Comparison of ENCODE assay signal across 30 cellular contexts in the genomic region with DNA sequence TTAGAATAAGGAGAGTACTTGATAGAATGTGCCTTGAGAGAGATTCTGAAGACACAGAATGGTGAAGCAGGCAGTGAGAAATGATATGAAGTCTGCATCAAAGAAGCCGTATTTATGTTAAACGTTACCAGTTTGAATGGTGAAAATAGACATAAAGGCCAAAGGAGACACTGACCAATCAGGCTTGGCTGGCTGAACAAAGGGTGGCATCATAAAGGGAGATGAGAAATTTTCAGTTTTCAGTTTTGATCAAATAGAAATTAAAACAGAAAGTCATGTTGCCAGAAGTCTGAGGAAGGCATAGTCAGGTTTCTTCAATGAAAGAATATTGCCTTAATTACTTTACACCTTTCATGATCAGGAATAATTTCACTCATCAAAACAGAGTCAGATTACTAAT. TPM values are rescaled to one million over a fixed set of nuclear protein-coding genes. Genes with fewer than 3 reads are reported as not detected.
DNase-seq lines count a peak whose midpoint lies in the region; ATAC-seq and TF ChIP-seq lines count a peak whose summit lies in the region.
"Had no signal": no experiment of that assay in that cellular context is flagged by ENCODE, and none has a peak within 500 bp of the region (broad histone marks: within the 10 kb centered on the region; RNA-seq: fewer than 3 reads in every experiment).

No MANE protein-coding gene starts in this region.

- POLR2A ChIA-PET in RWPE1 (lab: Yijun Ruan, JAX; ENCODE audit: low non-redundant PET): no interaction called here
- POLR2A ChIA-PET in GM10248 (lab: Yijun Ruan, JAX): no interaction called here
- POLR2A ChIA-PET in WTC11 (lab: Charles Lee): no interaction called here

- peaks cover 4% of the 10 kb centered on the region; the same call in 1 of the 2 replicates for H3K4me1 Mint-ChIP-seq in WTC11
- H3K4me1 Mint-ChIP-seq: brain; stimulated activated naive CD8-positive, alpha-beta T cell treated with anti-CD3 and anti-CD28 coated beads, Interleukin-15, amount 100 ng/mL, for 72 hours had no signal

- CTCF ChIA-PET in RWPE1 (lab: Yijun Ruan, JAX) (no interaction called here), GM10248 (lab: Yijun Ruan, JAX) (no interaction called here), WTC11 (lab: Charles Lee) (no interaction called here)

- TF ChIP-seq CTCF in RWPE1 (conservative IDR thresholded peaks at IDR 0.05; ENCODE audit: low read depth) (no peak), GM10248 (IDR thresholded peaks at IDR 0.05; ENCODE audit: control extremely low read depth, extremely low read depth, low read depth, missing control alignments) (no peak), WTC11 (IDR thresholded peaks at IDR 0.05) (no peak)

- peaks cover 9% of the 10 kb centered on the region for H3K27me3 Mint-ChIP-seq in WTC11 (ENCODE audit: low read depth)
- H3K27me3 Mint-ChIP-seq: brain; stimulated activated naive CD8-positive, alpha-beta T cell treated with anti-CD3 and anti-CD28 coated beads, Interleukin-15, amount 100 ng/mL, for 72 hours had no signal

- H3K36me3 Mint-ChIP-seq in WTC11: no peaks in the 10 kb centered on the region
- H3K36me3 Mint-ChIP-seq: brain had no signal

- no peak overlapping the region for H3K4me3 Mint-ChIP-seq in WTC11
- H3K4me3 Mint-ChIP-seq: activated naive CD4-positive, alpha-beta T cell treated with anti-CD3 and anti-CD28 coated beads for 36 hours; brain; CD4-positive, alpha-beta T cell; stimulated activated naive CD8-positive, alpha-beta T cell treated with anti-CD3 and anti-CD28 coated beads, Interleukin-15, amount 100 ng/mL, for 72 hours had no signal

- DNase-seq in RWPE1 (ENCODE audit: low spot score) (no peak), GM10248 (ENCODE audit: extremely low spot score) (no peak), WTC11 (ENCODE audit: low spot score) (no peak)
- DNase-seq: activated CD4-positive, alpha-beta T cell treated with anti-CD3 and anti-CD28 coated beads, Interleukin-2, amount 50 U/mL, for 1 hour; activated naive CD4-positive, alpha-beta T cell treated with anti-CD3 and anti-CD28 coated beads for 36 hours; CD4-positive, alpha-beta T cell; cerebellar nuclear complex; EL; gastrocnemius medialis; hypothalamus; NCI-H1092 treated with DMSO at 0.1 percent for 48 hours; NCI-H187 treated with DMSO at 0.1 percent for 48 hours; NCI-H526; ovary; SHP77 treated with DMSO at 0.1 percent for 48 hours; stimulated activated CD8-positive, alpha-beta memory T cell treated with anti-CD3 and anti-CD28 coated beads, Interleukin-4, amount 100 ng/mL, for 48 hours; stimulated activated naive CD8-positive, alpha-beta T cell treated with anti-CD3 and anti-CD28 coated beads, Interleukin-15, amount 100 ng/mL, for 72 hours; SW 1271; thyroid gland had no signal

- H3K27ac Mint-ChIP-seq in WTC11: no peak overlapping the region
- H3K27ac Mint-ChIP-seq: activated naive CD4-positive, alpha-beta T cell treated with anti-CD3 and anti-CD28 coated beads for 36 hours; brain; CD4-positive, alpha-beta T cell; stimulated activated naive CD8-positive, alpha-beta T cell treated with anti-CD3 and anti-CD28 coated beads, Interleukin-15, amount 100 ng/mL, for 72 hours had no signal

- ATAC-seq in GM18517 (IDR thresholded peaks at IDR 0.05; ENCODE audit: unreplicated experiment) (peak; percentile 89), GM19455 (IDR thresholded peaks at IDR 0.05; ENCODE audit: unreplicated experiment) (peak; percentile 76), HG02610 (IDR thresholded peaks at IDR 0.05; ENCODE audit: unreplicated experiment) (peak; percentile 68), HG03442 (IDR thresholded peaks at IDR 0.05; ENCODE audit: unreplicated experiment) (peak; percentile 82), GM21737 (IDR thresholded peaks at IDR 0.05; ENCODE audit: unreplicated experiment) (no peak), WTC11 (no peak)
- ATAC-seq: gastrocnemius medialis; stimulated activated naive CD8-positive, alpha-beta T cell treated with anti-CD3 and anti-CD28 coated beads, Interleukin-15, amount 100 ng/mL, for 72 hours had no signal

- no peaks in the 10 kb centered on the region for H3K9me3 Mint-ChIP-seq in WTC11
- H3K9me3 Mint-ChIP-seq: activated naive CD4-positive, alpha-beta T cell treated with anti-CD3 and anti-CD28 coated beads for 36 hours; brain; CD4-positive, alpha-beta T cell; stimulated activated naive CD8-positive, alpha-beta T cell treated with anti-CD3 and anti-CD28 coated beads, Interleukin-15, amount 100 ng/mL, for 72 hours had no signal

- H3K27ac ChIP-seq in RWPE1: no peak overlapping the region
- H3K27ac ChIP-seq: gastrocnemius medialis, ovary, skin epidermis, thyroid gland had no signal

TF ChIP-seq in WTC11, 78 proteins besides CTCF, POLR2A, EP300 and RAD21 (continues in another document):
- no peak for TF ChIP-seq NR1H2 (CRISPR knock-in tag; IDR thresholded peaks at IDR 0.05)
- TF ChIP-seq, protein P1, sequence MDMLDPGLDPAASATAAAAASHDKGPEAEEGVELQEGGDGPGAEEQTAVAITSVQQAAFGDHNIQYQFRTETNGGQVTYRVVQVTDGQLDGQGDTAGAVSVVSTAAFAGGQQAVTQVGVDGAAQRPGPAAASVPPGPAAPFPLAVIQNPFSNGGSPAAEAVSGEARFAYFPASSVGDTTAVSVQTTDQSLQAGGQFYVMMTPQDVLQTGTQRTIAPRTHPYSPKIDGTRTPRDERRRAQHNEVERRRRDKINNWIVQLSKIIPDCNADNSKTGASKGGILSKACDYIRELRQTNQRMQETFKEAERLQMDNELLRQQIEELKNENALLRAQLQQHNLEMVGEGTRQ (CRISPR knock-in tag; IDR thresholded peaks at IDR 0.05): no peak
- no peak for TF ChIP-seq ZNF219 (CRISPR knock-in tag; IDR thresholded peaks at IDR 0.05; ENCODE audit: borderline replicate concordance)
- TF ChIP-seq, protein P2, sequence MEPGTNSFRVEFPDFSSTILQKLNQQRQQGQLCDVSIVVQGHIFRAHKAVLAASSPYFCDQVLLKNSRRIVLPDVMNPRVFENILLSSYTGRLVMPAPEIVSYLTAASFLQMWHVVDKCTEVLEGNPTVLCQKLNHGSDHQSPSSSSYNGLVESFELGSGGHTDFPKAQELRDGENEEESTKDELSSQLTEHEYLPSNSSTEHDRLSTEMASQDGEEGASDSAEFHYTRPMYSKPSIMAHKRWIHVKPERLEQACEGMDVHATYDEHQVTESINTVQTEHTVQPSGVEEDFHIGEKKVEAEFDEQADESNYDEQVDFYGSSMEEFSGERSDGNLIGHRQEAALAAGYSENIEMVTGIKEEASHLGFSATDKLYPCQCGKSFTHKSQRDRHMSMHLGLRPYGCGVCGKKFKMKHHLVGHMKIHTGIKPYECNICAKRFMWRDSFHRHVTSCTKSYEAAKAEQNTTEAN (CRISPR knock-in tag; IDR thresholded peaks at IDR 0.05): no peak
- TF ChIP-seq, protein P3, sequence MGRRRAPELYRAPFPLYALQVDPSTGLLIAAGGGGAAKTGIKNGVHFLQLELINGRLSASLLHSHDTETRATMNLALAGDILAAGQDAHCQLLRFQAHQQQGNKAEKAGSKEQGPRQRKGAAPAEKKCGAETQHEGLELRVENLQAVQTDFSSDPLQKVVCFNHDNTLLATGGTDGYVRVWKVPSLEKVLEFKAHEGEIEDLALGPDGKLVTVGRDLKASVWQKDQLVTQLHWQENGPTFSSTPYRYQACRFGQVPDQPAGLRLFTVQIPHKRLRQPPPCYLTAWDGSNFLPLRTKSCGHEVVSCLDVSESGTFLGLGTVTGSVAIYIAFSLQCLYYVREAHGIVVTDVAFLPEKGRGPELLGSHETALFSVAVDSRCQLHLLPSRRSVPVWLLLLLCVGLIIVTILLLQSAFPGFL (CRISPR knock-in tag; IDR thresholded peaks at IDR 0.05; ENCODE audit: borderline replicate concordance): no peak
- TF ChIP-seq IRF2 (CRISPR knock-in tag; IDR thresholded peaks at IDR 0.05; ENCODE audit: borderline replicate concordance, low read depth): no peak
- TF ChIP-seq GTF2I (CRISPR knock-in tag; conservative IDR thresholded peaks at IDR 0.05): no peak
- TF ChIP-seq, protein P4, sequence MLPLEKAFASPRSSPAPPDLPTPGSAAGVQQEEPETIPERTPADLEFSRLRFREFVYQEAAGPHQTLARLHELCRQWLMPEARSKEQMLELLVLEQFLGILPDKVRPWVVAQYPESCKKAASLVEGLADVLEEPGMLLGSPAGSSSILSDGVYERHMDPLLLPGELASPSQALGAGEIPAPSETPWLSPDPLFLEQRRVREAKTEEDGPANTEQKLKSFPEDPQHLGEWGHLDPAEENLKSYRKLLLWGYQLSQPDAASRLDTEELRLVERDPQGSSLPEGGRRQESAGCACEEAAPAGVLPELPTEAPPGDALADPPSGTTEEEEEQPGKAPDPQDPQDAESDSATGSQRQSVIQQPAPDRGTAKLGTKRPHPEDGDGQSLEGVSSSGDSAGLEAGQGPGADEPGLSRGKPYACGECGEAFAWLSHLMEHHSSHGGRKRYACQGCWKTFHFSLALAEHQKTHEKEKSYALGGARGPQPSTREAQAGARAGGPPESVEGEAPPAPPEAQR (CRISPR knock-in tag; IDR thresholded peaks at IDR 0.05): no peak
- TF ChIP-seq, protein P5, sequence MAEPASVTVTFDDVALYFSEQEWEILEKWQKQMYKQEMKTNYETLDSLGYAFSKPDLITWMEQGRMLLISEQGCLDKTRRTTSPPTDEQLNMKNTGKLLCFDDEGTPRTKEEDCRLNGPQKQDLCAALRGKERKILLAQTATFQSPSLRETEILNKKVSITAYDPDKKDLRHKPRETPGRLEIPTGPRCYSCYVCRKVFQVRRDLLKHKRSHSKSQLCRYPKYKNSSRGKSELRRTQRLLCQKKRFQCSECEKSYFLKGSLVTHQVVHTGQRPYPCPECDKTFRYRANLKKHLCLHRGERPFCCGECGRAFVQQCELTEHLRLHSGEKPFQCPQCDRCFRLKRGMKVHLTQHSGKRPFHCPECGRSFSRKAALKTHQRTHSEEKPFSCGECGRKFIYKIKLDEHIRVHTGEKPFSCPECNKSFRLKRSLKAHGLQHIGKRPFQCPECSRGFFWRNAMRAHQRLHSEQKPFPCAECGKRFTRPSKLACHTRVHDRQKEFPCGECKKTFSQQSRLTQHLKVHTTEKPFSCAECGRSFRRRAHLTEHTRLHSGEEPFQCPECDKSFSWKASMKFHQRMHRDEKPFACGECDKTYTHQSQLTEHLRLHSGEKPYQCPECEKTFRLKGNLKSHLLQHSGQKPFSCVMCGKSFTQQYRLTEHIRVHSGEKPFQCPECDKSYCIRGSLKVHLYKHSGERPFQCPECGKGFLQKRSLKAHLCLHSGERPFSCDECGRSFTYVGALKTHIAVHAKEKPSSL (CRISPR knock-in tag; conservative IDR thresholded peaks at IDR 0.05): no peak
- no peak for TF ChIP-seq TEAD1 (CRISPR knock-in tag; IDR thresholded peaks at IDR 0.05)
- TF ChIP-seq TCF7 (CRISPR knock-in tag; IDR thresholded peaks at IDR 0.05; ENCODE audit: low read depth): no peak
- no peak for TF ChIP-seq ATF1 (CRISPR knock-in tag; IDR thresholded peaks at IDR 0.05)
- no peak for TF ChIP-seq GRHL2 (CRISPR knock-in tag; IDR thresholded peaks at IDR 0.05; ENCODE audit: insufficient replicate concordance, severe bottlenecking)
- TF ChIP-seq KAT7 (CRISPR knock-in tag; IDR thresholded peaks at IDR 0.05; ENCODE audit: borderline replicate concordance): no peak
- no peak for TF ChIP-seq NFYB (CRISPR knock-in tag; conservative IDR thresholded peaks at IDR 0.05; ENCODE audit: low read depth)

RNA-seq across cellular contexts. Expression of a gene that starts 6.6 kb away (rescaled TPM):
- not detected in 3 replicates for total RNA-seq in WTC11 (2021)
- total RNA-seq: activated naive CD4-positive, alpha-beta T cell treated with anti-CD3 and anti-CD28 coated beads for 36 hours; CD4-positive, alpha-beta T cell; dermis microvascular lymphatic vessel endothelial cell; gastrocnemius medialis; H1; HT1080; ovary; renal cortical epithelial cell; thyroid gland had no signal

RNA-seq across cellular contexts. Expression of a gene that starts 41.1 kb away (rescaled TPM):
- not detected in 3 replicates for total RNA-seq in WTC11 (2021)
- total RNA-seq: activated naive CD4-positive, alpha-beta T cell treated with anti-CD3 and anti-CD28 coated beads for 36 hours; CD4-positive, alpha-beta T cell; dermis microvascular lymphatic vessel endothelial cell; gastrocnemius medialis; H1; HT1080; ovary; renal cortical epithelial cell; thyroid gland had no signal

RNA-seq across cellular contexts. Expression of a gene that starts 58.0 kb away (rescaled TPM):
- not detected in 3 replicates for total RNA-seq in WTC11 (2021)
- total RNA-seq: activated naive CD4-positive, alpha-beta T cell treated with anti-CD3 and anti-CD28 coated beads for 36 hours; CD4-positive, alpha-beta T cell; dermis microvascular lymphatic vessel endothelial cell; gastrocnemius medialis; H1; HT1080; ovary; renal cortical epithelial cell; thyroid gland had no signal

RNA-seq across cellular contexts. Expression of a gene that starts 58.5 kb away (rescaled TPM):
- total RNA-seq in WTC11 (2021): not detected in 3 replicates
- total RNA-seq: activated naive CD4-positive, alpha-beta T cell treated with anti-CD3 and anti-CD28 coated beads for 36 hours; CD4-positive, alpha-beta T cell; dermis microvascular lymphatic vessel endothelial cell; gastrocnemius medialis; H1; HT1080; renal cortical epithelial cell; thyroid gland had no signal

Comparison
In these comparisons a context has a peak if more than half of its experiments do, and no peak if none do; other contexts are left out.
1. ATAC-seq: peak in GM18517 (single experiment), GM19455 (single experiment), HG02610 (single experiment) and HG03442 (single experiment); none in GM21737 (single experiment) and WTC11 (single experiment).